Comparison of ENCODE assay signal across 11 cellular contexts in the genomic region with DNA sequence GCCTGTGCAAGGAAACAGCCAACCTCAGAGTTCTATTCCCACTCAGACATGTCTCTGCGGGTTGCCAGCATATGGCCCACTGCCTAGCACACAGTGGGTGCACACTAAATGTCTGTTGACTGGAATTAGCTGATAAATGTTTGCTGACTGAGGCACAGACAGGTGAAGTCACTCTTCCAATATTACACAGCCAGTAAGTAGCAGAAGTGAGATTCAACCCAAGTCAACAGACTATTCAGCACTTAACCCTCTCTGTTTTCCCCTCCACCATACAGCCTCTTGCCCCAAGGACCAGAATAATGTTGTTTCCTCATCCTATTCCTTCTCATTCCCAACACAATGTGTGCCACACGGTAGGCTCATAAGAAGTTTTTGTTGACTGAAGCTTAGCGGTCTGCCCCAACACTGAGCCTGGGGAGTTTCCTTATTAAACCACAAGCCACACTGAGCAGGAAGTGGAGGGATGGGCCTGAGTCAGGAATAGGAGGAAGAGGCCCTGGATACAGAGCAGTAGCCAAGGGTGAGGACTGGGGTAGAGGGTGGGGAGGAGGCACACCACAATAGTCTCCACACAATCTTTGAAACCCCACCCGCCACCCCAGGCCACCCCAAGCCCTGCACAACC. TPM values are rescaled to one million over a fixed set of nuclear protein-coding genes. Genes with fewer than 3 reads are reported as not detected.
DNase-seq lines count a peak whose midpoint lies in the region; ATAC-seq and TF ChIP-seq lines count a peak whose summit lies in the region.
"Had no signal": no experiment of that assay in that cellular context is flagged by ENCODE, and none has a peak within 500 bp of the region (broad histone marks: within the 10 kb centered on the region; RNA-seq: fewer than 3 reads in every experiment).

No MANE protein-coding gene starts in this region.

- no CpG with 5 or more reads among the region's 4 CpGs for WGBS in neuronal stem cell (ENCODE audit: extremely low coverage in 2 of 2, insufficient read length in 2 of 2, insufficient replicate concordance in 1 of 2), 2 donors

- H3K4me3 Mint-ChIP-seq in natural killer cell, result peak overlapping the region; percentile 70

- H3K36me3 ChIP-seq in MM.1S (replicated peaks; ENCODE audit: insufficient read depth, low read length) (no peaks in the 10 kb centered on the region), neuronal stem cell (replicated peaks in 1 of 2; ENCODE audit: control insufficient read depth in 2 of 2, insufficient read depth in 2 of 2, low read length in 2 of 2) (no peaks in the 10 kb centered on the region)

- intact Hi-C loops in natural killer cell (cut with micrococcal nuclease), result no loop called here

- no peak overlapping the region for H2BK120ac ChIP-seq in neuronal stem cell (ENCODE audit: low read depth, low read length)

- no peak overlapping the region for H3K23ac ChIP-seq in neuronal stem cell (ENCODE audit: low read depth, low read length, poor library complexity)

- H3K4me3 ChIP-seq in MM.1S (ENCODE audit: low read length) (no peak overlapping the region), neuronal stem cell (ENCODE audit: low read length in 2 of 2) (no peak overlapping the region)
- H3K4me3 ChIP-seq: PC-9 had no signal

- no peaks in the 10 kb centered on the region for H3F3A ChIP-seq in MM.1S (ENCODE audit: insufficient read depth, low read length)

- H2BK12ac ChIP-seq in neuronal stem cell (ENCODE audit: low read length), result no peak overlapping the region

- H3K27ac Mint-ChIP-seq in activated naive CD4-positive, alpha-beta T cell treated with anti-CD3 and anti-CD28 coated beads, Interleukin-2, amount 50 U/mL, for 72 hours, result peak overlapping the region; percentile 2 to 59
- peak overlapping the region; percentile 85 for H3K27ac Mint-ChIP-seq in natural killer cell

- H3K36me3 Mint-ChIP-seq in activated naive CD4-positive, alpha-beta T cell treated with anti-CD3 and anti-CD28 coated beads, Interleukin-2, amount 50 U/mL, for 72 hours, result no peaks in the 10 kb centered on the region
- no peaks in the 10 kb centered on the region for H3K36me3 Mint-ChIP-seq in natural killer cell

- no peak overlapping the region for H2AK5ac ChIP-seq in neuronal stem cell (ENCODE audit: low read depth, low read length)

- H3K27me3 ChIP-seq in MM.1S (replicated peaks; ENCODE audit: insufficient read depth, low read length), result no peaks in the 10 kb centered on the region
- peaks cover 0 to 3% (median 0%) of the 10 kb centered on the region in 3 experiments for H3K27me3 ChIP-seq in neuronal stem cell (ENCODE audit: control insufficient read depth in 3 of 3, insufficient read depth in 3 of 3, low read depth in 1 of 3, low read length in 3 of 3)

- H4K20me1 ChIP-seq in MM.1S (ENCODE audit: insufficient read depth, low read length), result no peaks in the 10 kb centered on the region

- peak; percentile 69 to 71 for ATAC-seq in activated naive CD4-positive, alpha-beta T cell treated with anti-CD3 and anti-CD28 coated beads, Interleukin-2, amount 50 U/mL, for 72 hours
- ATAC-seq in natural killer cell, result peak; percentile 40 to 51 (median 41)

- H2BK15ac ChIP-seq in neuronal stem cell (ENCODE audit: low read length), result no peak overlapping the region

- H3K79me2 ChIP-seq in MM.1S (ENCODE audit: low read length), result no peaks in the 10 kb centered on the region

- H4K91ac ChIP-seq in neuronal stem cell (ENCODE audit: low read depth, low read length, poor library complexity), result no peak overlapping the region

- H3K4ac ChIP-seq in neuronal stem cell (ENCODE audit: low read length), result no peak overlapping the region

- H3K79me1 ChIP-seq in neuronal stem cell (ENCODE audit: low read depth, low read length), result no peaks in the 10 kb centered on the region

- H3K9me3 Mint-ChIP-seq in activated naive CD4-positive, alpha-beta T cell treated with anti-CD3 and anti-CD28 coated beads, Interleukin-2, amount 50 U/mL, for 72 hours, result no peaks in the 10 kb centered on the region
- H3K9me3 Mint-ChIP-seq in natural killer cell, result no peaks in the 10 kb centered on the region

- DNase-seq in DMS153 (lab: John Stamatoyannopoulos, UW) (peak; percentile 2), DMS153 treated with DMSO at 0.1 percent for 48 hours (lab: John Stamatoyannopoulos, UW; ENCODE audit: unreplicated experiment) (no peak), MM.1S (no peak), natural killer cell (no peak), activated gamma-delta T cell treated with Interleukin-2 at 50 U/mL for 16 hours (no peak), SHP77 treated with DMSO at 0.1 percent for 48 hours (lab: John Stamatoyannopoulos, UW) (no peak), neuronal stem cell (ENCODE audit: low spot score) (no peak)
- DNase-seq in activated naive CD4-positive, alpha-beta T cell treated with anti-CD3 and anti-CD28 coated beads, Interleukin-2, amount 50 U/mL, for 72 hours (ENCODE audit: low spot score in 2 of 2), result peak in 1 of 2 donors; percentile 57
- DNase-seq: trophoblast cell had no signal

- H3K27me3 Mint-ChIP-seq in natural killer cell (ENCODE audit: low read depth in 2 of 2), result no peaks in the 10 kb centered on the region

- TF ChIP-seq CTCF in MM.1S (IDR thresholded peaks at IDR 0.05; ENCODE audit: low read length), result no peak
- TF ChIP-seq CTCF in natural killer cell (IDR thresholded peaks at IDR 0.05), result no peak

- H3K9ac ChIP-seq in MM.1S (ENCODE audit: low read length) (no peak overlapping the region), neuronal stem cell (ENCODE audit: low read depth, low read length, poor library complexity) (no peak overlapping the region)

- no peak overlapping the region for H3K18ac ChIP-seq in neuronal stem cell (ENCODE audit: low read length)

- H3K9me3 ChIP-seq in MM.1S (replicated peaks; ENCODE audit: insufficient read depth, low read length), result no peaks in the 10 kb centered on the region
- H3K9me3 ChIP-seq in neuronal stem cell (replicated peaks in 1 of 2; ENCODE audit: control insufficient read depth in 2 of 2, insufficient read depth in 1 of 2, low read depth in 1 of 2, low read length in 2 of 2), result no peaks in the 10 kb centered on the region

- H3K27ac ChIP-seq in MM.1S (ENCODE audit: low read length) (no peak overlapping the region), neuronal stem cell (replicated peaks; ENCODE audit: low read length) (no peak overlapping the region)
- H3K27ac ChIP-seq: 22Rv1, PC-9 had no signal

- no peak overlapping the region for H2BK5ac ChIP-seq in neuronal stem cell (ENCODE audit: low read length)

- H3K4me2 ChIP-seq in MM.1S (ENCODE audit: low read depth, low read length) (peak overlapping the region; percentile 10; the same call in 1 of the 2 replicates), neuronal stem cell (ENCODE audit: insufficient read depth, low read length, poor library complexity, severe bottlenecking) (no peak overlapping the region)
- H3K4me2 ChIP-seq: PC-9 had no signal

- H3K4me1 ChIP-seq in MM.1S (ENCODE audit: low read length), result peaks cover 9% of the 10 kb centered on the region; the same call in 1 of the 2 replicates
- H3K4me1 ChIP-seq in neuronal stem cell (ENCODE audit: control insufficient read depth in 2 of 2, insufficient read depth in 1 of 2, low read depth in 1 of 2, low read length in 2 of 2), result peaks cover 0 to 2% of the 10 kb centered on the region in 2 donors

- no peak overlapping the region for H2AFZ ChIP-seq in MM.1S (ENCODE audit: low read length)
- no peak overlapping the region for H2AFZ ChIP-seq in neuronal stem cell (ENCODE audit: low read length)
- H2AFZ ChIP-seq: PC-9 had no signal

- H3K14ac ChIP-seq in neuronal stem cell (ENCODE audit: low read length), result no peak overlapping the region

- no peak overlapping the region for H4K8ac ChIP-seq in neuronal stem cell (ENCODE audit: low read depth, low read length)

- no peaks in the 10 kb centered on the region for H3K9me2 ChIP-seq in MM.1S (replicated peaks; ENCODE audit: insufficient read depth, low read length)

- H3K4me1 Mint-ChIP-seq in natural killer cell, result peaks cover 55 to 62% of the 10 kb centered on the region in 2 donors

RNA-seq across cellular contexts. Expression of gene IL10RA, which starts 15.7 kb away (rescaled TPM):
- total RNA-seq in activated naive CD4-positive, alpha-beta T cell treated with anti-CD3 and anti-CD28 coated beads, Interleukin-2, amount 50 U/mL, for 72 hours, result 10 to 100 TPM; 31.6 to 32.2 TPM
- total RNA-seq in natural killer cell, result 100 to 1,000 TPM; 263 to 286 (median 268) TPM
- 0.06 TPM for polyA plus RNA-seq in neuronal stem cell (2013, experiment 1 of 2)
- 0.06 TPM for polyA plus RNA-seq in neuronal stem cell (2013, experiment 2 of 2)
- total RNA-seq: PC-9 had no signal

RNA-seq across cellular contexts. Expression of gene TMPRSS13, which starts 41.3 kb away (rescaled TPM):
- 1 to 10 TPM in 1 of 2 donors, under 1 TPM in 1; 0.39 to 1.8 TPM for total RNA-seq in activated naive CD4-positive, alpha-beta T cell treated with anti-CD3 and anti-CD28 coated beads, Interleukin-2, amount 50 U/mL, for 72 hours
- 1 to 10 TPM; 1.6 to 1.8 (median 1.8) TPM for total RNA-seq in natural killer cell
- polyA plus RNA-seq in neuronal stem cell (2013, experiment 1 of 2), result 0.10 TPM
- 0.12 TPM for polyA plus RNA-seq in neuronal stem cell (2013, experiment 2 of 2)

Comparison
In these comparisons a context has a peak if more than half of its experiments do, and no peak if none do; other contexts are left out.
1. RNA of gene IL10RA, which starts 15.7 kb away (total RNA-seq): 263 to 286 TPM in natural killer cell; 31.6 to 32.2 TPM in activated naive CD4-positive, alpha-beta T cell treated with anti-CD3 and anti-CD28 coated beads, Interleukin-2, amount 50 U/mL, for 72 hours; every median in the first group is over 4 times any median in the second.